In genomic region chr5:34709861-34710673, GRCh38 we compare ENCODE assay signal across 14 cellular contexts. TPM values are rescaled to one million over a fixed set of nuclear protein-coding genes. Genes with fewer than 3 reads are reported as not detected.
DNase-seq lines count a peak whose midpoint lies in the region; ATAC-seq and TF ChIP-seq lines count a peak whose summit lies in the region.
"Had no signal": no experiment of that assay in that cellular context is flagged by ENCODE, and none has a peak within 500 bp of the region (broad histone marks: within the 10 kb centered on the region; RNA-seq: fewer than 3 reads in every experiment).

No MANE protein-coding gene starts in this region.

- H3K27ac ChIP-seq in SK-N-SH (ENCODE audit: low read depth in 2 of 2, low read length in 1 of 2) (peak overlapping the region; percentile 80 to 92; a peak in 3 of 4 replicates), trophoblast cell (ENCODE audit: low read depth, low read length) (peak overlapping the region; percentile 90)
- H3K27ac ChIP-seq: C4-2B had no signal

- peak overlapping the region; percentile 16 for H3K14ac ChIP-seq in trophoblast cell (ENCODE audit: low read length)

- H4K12ac ChIP-seq in trophoblast cell (ENCODE audit: low read depth, low read length): no peak overlapping the region

- no peak for TF ChIP-seq CTCF in SK-N-SH (IDR thresholded peaks at IDR 0.05)

- H2BK12ac ChIP-seq in trophoblast cell (ENCODE audit: low read length): peak overlapping the region; percentile 73

- peaks cover 0 to 47% of the 10 kb centered on the region in 2 experiments; a peak in 2 of 4 replicates for H3K4me1 ChIP-seq in SK-N-SH (ENCODE audit: control insufficient read depth in 1 of 2, insufficient read depth in 2 of 2, low read depth in 1 of 2, low read length in 1 of 2)
- H3K4me1 ChIP-seq in trophoblast cell (ENCODE audit: control insufficient read depth in 1 of 2, insufficient read depth in 2 of 2, low read length in 2 of 2): peaks cover 15 to 23% of the 10 kb centered on the region in 2 experiments

- H3K18ac ChIP-seq in trophoblast cell (ENCODE audit: low read length): no peak overlapping the region

- peak overlapping the region; percentile 62 for H2AK5ac ChIP-seq in trophoblast cell (ENCODE audit: low read length)

- WGBS in SK-N-SH (ENCODE audit: low lambda C conversion rate): 42% methylated on average over 5 of the region's 6 CpGs
- no CpG with 5 or more reads among the region's 6 CpGs for WGBS in trophoblast cell (ENCODE audit: extremely low coverage, insufficient coverage, insufficient read length)

- peak overlapping the region; percentile 59 for H3K9ac ChIP-seq in SK-N-SH
- no peak overlapping the region for H3K9ac ChIP-seq in trophoblast cell (ENCODE audit: low read length)

- H3K79me1 ChIP-seq in trophoblast cell (ENCODE audit: low read length): peaks cover 13% of the 10 kb centered on the region

- no peak overlapping the region for H3K4ac ChIP-seq in trophoblast cell (ENCODE audit: low read depth, low read length)

- peak overlapping the region in 1 of 2 experiments; percentile 4; a peak in 1 of 4 replicates for H3K4me3 ChIP-seq in SK-N-SH (ENCODE audit: low read depth in 2 of 2, low read length in 1 of 2)
- H3K4me3 ChIP-seq in trophoblast cell (ENCODE audit: low read depth, low read length): no peak overlapping the region
- H3K4me3 ChIP-seq: heart right ventricle had no signal

- POLR2A ChIA-PET in SK-N-SH (lab: Yijun Ruan, JAX): no interaction called here

- peak overlapping the region; percentile 58 for H4K8ac ChIP-seq in trophoblast cell (ENCODE audit: low read depth, low read length)

- H2BK5ac ChIP-seq in trophoblast cell (ENCODE audit: low read depth, low read length, poor library complexity): peak overlapping the region; percentile 61

- ATAC-seq in GM21390 (IDR thresholded peaks at IDR 0.05; ENCODE audit: unreplicated experiment) (no peak), GM18505 (IDR thresholded peaks at IDR 0.05; ENCODE audit: unreplicated experiment) (no peak), GM21526 (IDR thresholded peaks at IDR 0.05; ENCODE audit: low FRiP score, unreplicated experiment) (no peak)

- H3K36me3 ChIP-seq in SK-N-SH (replicated peaks in 1 of 2; ENCODE audit: control insufficient read depth in 1 of 2, insufficient read depth in 2 of 2, low read length in 1 of 2) (peaks cover 0 to 24% of the 10 kb centered on the region in 2 experiments), trophoblast cell (ENCODE audit: control insufficient read depth in 1 of 2, insufficient read depth in 2 of 2, low read length in 2 of 2) (peaks cover 3 to 8% of the 10 kb centered on the region in 2 experiments)

- TF ChIP-seq EP300 in SK-N-SH (IDR thresholded peaks at IDR 0.05; ENCODE audit: borderline replicate concordance in 1 of 2, low read depth in 1 of 2, low read length in 1 of 2): peak in 1 of 2 experiments; percentile 57; a peak in 1 of 4 replicates

- H3K9me3 ChIP-seq in SK-N-SH (no peaks in the 10 kb centered on the region), trophoblast cell (ENCODE audit: insufficient read depth, low read depth, low read length) (no peaks in the 10 kb centered on the region)
- H3K9me3 ChIP-seq: heart right ventricle had no signal

- peak; percentile 26 for DNase-seq in AG20443 (ENCODE audit: low spot score)
- no peak for DNase-seq in SK-N-SH
- peak; percentile 84 for DNase-seq in fibroblast of peridontal ligament (ENCODE audit: extremely low read depth)
- peak; percentile 36 to 92 for DNase-seq in trophoblast cell
- DNase-seq in middle frontal gyrus (ENCODE audit: extremely low spot score, low spot score): no peak
- DNase-seq: activated CD4-positive, alpha-beta T cell treated with anti-CD3 and anti-CD28 coated beads, Interleukin-2, amount 50 U/mL, for 4 hours; activated naive CD8-positive, alpha-beta T cell treated with anti-CD3 and anti-CD28 coated beads, Interleukin-2, amount 10 ng/mL, durations not matched to agents 7 days and 5 days; heart right ventricle; naive thymus-derived CD8-positive, alpha-beta T cell; NCI-H446 had no signal

- H3K23ac ChIP-seq in trophoblast cell (ENCODE audit: low read length): no peak overlapping the region

- no peak overlapping the region for H2AFZ ChIP-seq in SK-N-SH (ENCODE audit: low read depth)
- peak overlapping the region; percentile 35 for H2AFZ ChIP-seq in trophoblast cell (ENCODE audit: insufficient read depth, low read length, poor library complexity)

- no peak for TF ChIP-seq POLR2A in GM18505 (IDR thresholded peaks at IDR 0.05; ENCODE audit: borderline replicate concordance, extremely low read depth, insufficient read depth, insufficient read length)

- H3F3A ChIP-seq in SK-N-SH (replicated peaks; ENCODE audit: insufficient read depth): peaks cover 52% of the 10 kb centered on the region

- H3K4me2 ChIP-seq in SK-N-SH: peak overlapping the region; percentile 32
- no peak overlapping the region for H3K4me2 ChIP-seq in trophoblast cell (ENCODE audit: low read length)

- H4K20me1 ChIP-seq in SK-N-SH (ENCODE audit: insufficient read depth): no peaks in the 10 kb centered on the region

- no peaks in the 10 kb centered on the region for H3K9me2 ChIP-seq in SK-N-SH

- peak overlapping the region; percentile 26 for H2BK120ac ChIP-seq in trophoblast cell (ENCODE audit: insufficient read depth, low read length, poor library complexity)

- H3K27me3 ChIP-seq in SK-N-SH (ENCODE audit: insufficient read depth): no peaks in the 10 kb centered on the region
- no peaks in the 10 kb centered on the region for H3K27me3 ChIP-seq in trophoblast cell (ENCODE audit: insufficient read depth, low read length)
- H3K27me3 ChIP-seq: heart right ventricle had no signal

- TF ChIP-seq RAD21 in SK-N-SH (IDR thresholded peaks at IDR 0.05; ENCODE audit: low read length): no peak

- H4K91ac ChIP-seq in trophoblast cell (ENCODE audit: low read depth, low read length): peak overlapping the region; percentile 70

- CTCF ChIA-PET in SK-N-SH (lab: Yijun Ruan, JAX): interaction anchor here (0.6 kb wide), 1 partner anchor 22 kb away, joined by 3 read pairs; no protein-coding TSS in a partner anchor

- peaks cover 91% of the 10 kb centered on the region for H3K79me2 ChIP-seq in SK-N-SH (ENCODE audit: insufficient read depth)
- H3K79me2 ChIP-seq in trophoblast cell (ENCODE audit: control insufficient read depth, insufficient read depth, low read length, poor library complexity): peaks cover 9% of the 10 kb centered on the region

TF ChIP-seq in SK-N-SH, 30 proteins besides CTCF, POLR2A, EP300 and RAD21 (continues in another document):
- TF ChIP-seq RXRA (IDR thresholded peaks at IDR 0.05; ENCODE audit: borderline replicate concordance, low read depth) (0 out of 2 replicates have a peak, but pooled peaks have one; percentile 65), NFIC (IDR thresholded peaks at IDR 0.05; ENCODE audit: borderline replicate concordance) (peak; percentile 54; the same call in 1 of the 2 replicates), MAX (IDR thresholded peaks at IDR 0.05; ENCODE audit: low read depth) (peak; percentile 48; the same call in 1 of the 2 replicates), TAF1 (IDR thresholded peaks at IDR 0.05; ENCODE audit: borderline replicate concordance, low read depth, low read length) (no peak), FOXJ3 (CRISPR knock-in tag; IDR thresholded peaks at IDR 0.05) (no peak), REST (IDR thresholded peaks at IDR 0.05; ENCODE audit: low read depth, low read length) (no peak), TCF12 (IDR thresholded peaks at IDR 0.05) (peak; percentile 74), MEF2A (IDR thresholded peaks at IDR 0.05; ENCODE audit: borderline replicate concordance, low read depth) (no peak; the same call in 1 of the 2 replicates), PBX3 (IDR thresholded peaks at IDR 0.05) (peak; percentile 56; the same call in 1 of the 2 replicates), MXI1 (IDR thresholded peaks at IDR 0.05; ENCODE audit: low read depth, low read length) (no peak), RFX5 (IDR thresholded peaks at IDR 0.05; ENCODE audit: low read length) (no peak), JUND (IDR thresholded peaks at IDR 0.05) (peak; percentile 71)

RNA-seq across cellular contexts. Expression of gene RAI14, which starts 53.9 kb away (rescaled TPM):
- 53.2 and 59.5 TPM in 2 replicates for polyA plus RNA-seq in SK-N-SH (2012; rRNA removed)
- 59.7 and 67.7 TPM in 2 replicates for polyA plus RNA-seq in SK-N-SH (2012; cell fraction: cytosol; rRNA removed)
- 61.9 and 72.1 TPM in 2 replicates for polyA plus RNA-seq in SK-N-SH (2012; cell fraction: nucleus; rRNA removed)
- 251 and 256 TPM in 2 replicates for polyA plus RNA-seq in trophoblast cell (2013)
- polyA plus RNA-seq: naive thymus-derived CD8-positive, alpha-beta T cell had no signal

Comparison
In these comparisons a context has a peak if more than half of its experiments do, and no peak if none do; other contexts are left out.
1. DNase-seq: peak in AG20443 (single experiment), fibroblast of peridontal ligament (single experiment) and trophoblast cell (2 of 2); none in SK-N-SH (single experiment) and middle frontal gyrus (single experiment).